6 cellular contexts compared by ENCODE assay signal in the genomic region with DNA sequence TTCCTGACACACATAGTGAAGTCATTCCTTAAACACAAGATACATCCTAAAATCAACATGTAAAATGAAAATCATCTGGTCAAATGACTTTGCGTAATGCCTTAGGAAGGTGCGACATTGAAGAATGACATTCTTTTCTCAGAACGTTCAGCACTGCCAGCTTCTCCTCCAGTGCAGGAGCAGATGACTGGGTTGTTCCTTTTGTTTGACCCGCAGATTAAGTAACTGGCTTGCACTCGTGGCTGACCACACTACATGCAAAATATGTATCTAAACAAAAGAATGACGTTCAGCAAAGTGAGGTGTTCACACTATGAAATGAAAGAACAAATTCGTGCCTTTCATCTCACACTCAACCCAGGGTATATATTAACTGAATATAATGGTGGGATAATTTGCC.
DNase-seq lines count a peak whose midpoint lies in the region; TF ChIP-seq lines count a peak whose summit lies in the region.
"Not testable (repeated sequence)": the region's sequence is repeated elsewhere in the genome, so short reads cannot be mapped to it uniquely, and the experiment has no call there.

No MANE protein-coding gene starts in this region.

- BruUV-seq in MCF 10A (replicated peaks; lab: Mats Ljungman, UMichigan) = not testable (repeated sequence)

- not testable (repeated sequence) for TF ChIP-seq CTCF in AG10803 (conservative IDR thresholded peaks at IDR 0.05; ENCODE audit: low read length); astrocyte of the cerebellum (IDR thresholded peaks at IDR 0.05; ENCODE audit: low read depth, low read length, missing control alignments); MCF 10A (IDR thresholded peaks at IDR 0.05; ENCODE audit: unreplicated experiment); fibroblast of lung (conservative IDR thresholded peaks at IDR 0.05 in 1 of 2, IDR thresholded peaks at IDR 0.05 in 1 of 2; ENCODE audit: low read depth in 1 of 2, low read length in 2 of 2)

- not testable (repeated sequence) for H3K9me3 ChIP-seq in fibroblast of lung (ENCODE audit: control insufficient read depth, insufficient read depth, low read depth, low read length)

- H3K4me2 ChIP-seq in fibroblast of lung (ENCODE audit: extremely low read depth, insufficient read depth, low read length) = not testable (repeated sequence)

- not testable (repeated sequence) for H3K9me3 Mint-ChIP-seq in MCF 10A (ENCODE audit: unreplicated experiment)

- not testable (repeated sequence) for H3K36me3 ChIP-seq in fibroblast of lung (ENCODE audit: control insufficient read depth, insufficient read depth, low read length)

- not testable (repeated sequence) for H4K20me1 ChIP-seq in fibroblast of lung (ENCODE audit: control insufficient read depth, extremely low read depth, insufficient read depth, low read length)

- not testable (repeated sequence) for H2AFZ ChIP-seq in fibroblast of lung (ENCODE audit: low read length)

- not testable (repeated sequence) for H3K4me1 ChIP-seq in fibroblast of lung (ENCODE audit: control insufficient read depth, extremely low read depth, insufficient read depth, low read length)

- not testable (repeated sequence) for H3K27ac ChIP-seq in fibroblast of lung (ENCODE audit: insufficient read depth, low read length)

- POLR2A ChIA-PET in MCF 10A (lab: Yijun Ruan, JAX) = not testable (repeated sequence)

- in situ Hi-C loops in astrocyte of the cerebellum (cut with HindIII; ENCODE audit: low sequenced_read_pairs) = not testable (repeated sequence)

- not testable (repeated sequence) for H3K4me3 ChIP-seq in AG10803 (ENCODE audit: low read length); astrocyte of the cerebellum (ENCODE audit: low read depth, low read length); fibroblast of lung (replicated peaks in 1 of 4; ENCODE audit: control extremely low read depth in 1 of 4, insufficient read depth in 1 of 4, low read depth in 3 of 4, low read length in 4 of 4)

- H3K4me1 Mint-ChIP-seq in MCF 10A (ENCODE audit: insufficient read depth, unreplicated experiment) = not testable (repeated sequence)

- CTCF ChIA-PET in MCF 10A (lab: Yijun Ruan, JAX) = not testable (repeated sequence)

- DNase-seq in AG10803 (ENCODE audit: low read depth) (peak; percentile 1), HS-5 (ENCODE audit: low read depth) (peak; percentile 19), SW480 (ENCODE audit: low spot score) (peak; percentile 0), astrocyte of the cerebellum (ENCODE audit: low read depth) (peak; percentile 49), MCF 10A (ENCODE audit: unreplicated experiment) (peak; percentile 15), fibroblast of lung (ENCODE audit: low read depth in 2 of 2) (peak; percentile 6 to 82)

- not testable (repeated sequence) for H3K27ac Mint-ChIP-seq in MCF 10A (ENCODE audit: low read depth, unreplicated experiment)

- peaks cover 12% of the 10 kb centered on the region for H3K27me3 Mint-ChIP-seq in MCF 10A (ENCODE audit: insufficient read depth, unreplicated experiment)

- not testable (repeated sequence) for H3K27me3 ChIP-seq in fibroblast of lung (ENCODE audit: control insufficient read depth, insufficient read depth, low read length)

- H3K9ac ChIP-seq in fibroblast of lung (ENCODE audit: insufficient read depth, low read length) = not testable (repeated sequence)

- not testable (repeated sequence) for H3K36me3 Mint-ChIP-seq in MCF 10A (ENCODE audit: insufficient read depth, unreplicated experiment)

- not testable (repeated sequence) for H3K4me3 Mint-ChIP-seq in MCF 10A (ENCODE audit: unreplicated experiment)

- intact Hi-C loops in MCF 10A (cut with micrococcal nuclease) = not testable (repeated sequence)

- H3K79me2 ChIP-seq in fibroblast of lung (ENCODE audit: control insufficient read depth, insufficient read depth, low read length) = not testable (repeated sequence)
